ENCODE assay signal across 15 cellular contexts in the genomic region with DNA sequence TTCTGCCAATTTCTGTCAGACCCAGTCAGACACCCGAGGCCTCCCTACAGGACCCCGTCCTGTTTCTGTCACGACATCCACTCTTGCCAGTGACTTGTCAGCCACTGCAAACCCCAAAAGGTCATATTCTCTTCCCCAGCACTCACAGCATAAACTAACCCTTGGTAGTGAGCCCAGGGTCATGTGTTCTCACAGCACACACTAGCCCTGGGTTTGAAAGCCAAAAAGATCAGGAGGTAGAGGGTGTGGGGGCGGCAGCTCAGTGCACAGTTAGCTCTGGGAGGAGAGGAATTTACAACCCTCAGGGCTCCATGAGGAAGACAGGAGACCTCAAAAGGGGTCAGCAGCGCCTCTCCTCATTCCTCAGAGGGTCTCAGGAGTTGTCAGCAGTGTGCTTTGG. TPM values are rescaled to one million over a fixed set of nuclear protein-coding genes. Genes with fewer than 3 reads are reported as not detected.
DNase-seq lines count a peak whose midpoint lies in the region; TF ChIP-seq lines count a peak whose summit lies in the region.
"Had no signal": no experiment of that assay in that cellular context is flagged by ENCODE, and none has a peak within 500 bp of the region (broad histone marks: within the 10 kb centered on the region; RNA-seq: fewer than 3 reads in every experiment).

No MANE protein-coding gene starts in this region.

- intact Hi-C loops in vagina (cut with DNase I): loop anchor here (5.0 kb wide), 1 partner anchor 1381 kb away; no protein-coding TSS in a partner anchor

- no peak for DNase-seq in activated naive CD4-positive, alpha-beta T cell treated with anti-CD3 and anti-CD28 coated beads, Interleukin-2, amount 50 U/mL, for 16 hours
- DNase-seq in fibroblast of the aortic adventitia (ENCODE audit: low read depth) (peak; percentile 92), osteocyte (ENCODE audit: extremely low spot score, unreplicated experiment) (no peak), vagina (ENCODE audit: extremely low spot score in 2 of 2) (no peak), NCI-H345 treated with DMSO at 0.1 percent for 48 hours (lab: John Stamatoyannopoulos, UW; ENCODE audit: unreplicated experiment) (no peak), NCI-H2171 treated with DMSO at 0.1 percent for 48 hours (lab: John Stamatoyannopoulos, UW) (no peak)
- DNase-seq in stimulated activated CD4-positive, alpha-beta T cell treated with anti-CD3 and anti-CD28 coated beads, Interleukin-2, amount 100 ng/mL, for 24 hours: no peak
- DNase-seq: ACHN; activated naive CD4-positive, alpha-beta T cell treated with anti-CD3 and anti-CD28 coated beads for 36 hours; GF-D8; NCI-H146; stimulated activated naive CD4-positive, alpha-beta T cell treated with Interleukin-2 at 50 U/mL for 16 hours had no signal

- H3K27ac Mint-ChIP-seq in activated naive CD4-positive, alpha-beta T cell treated with anti-CD3 and anti-CD28 coated beads, Interleukin-2, amount 50 U/mL, for 24 hours: peak overlapping the region; percentile 24
- peak overlapping the region; percentile 90 for H3K27ac Mint-ChIP-seq in osteocyte (ENCODE audit: unreplicated experiment)
- H3K27ac Mint-ChIP-seq: WTC11 had no signal

- H3K36me3 Mint-ChIP-seq in activated naive CD4-positive, alpha-beta T cell treated with anti-CD3 and anti-CD28 coated beads, Interleukin-2, amount 50 U/mL, for 24 hours: peaks cover 2% of the 10 kb centered on the region
- no peaks in the 10 kb centered on the region for H3K36me3 Mint-ChIP-seq in osteocyte (ENCODE audit: unreplicated experiment)

- H3K9me3 ChIP-seq in vagina: no peaks in the 10 kb centered on the region

- no peak for TF ChIP-seq POLR2A in vagina (IDR thresholded peaks at IDR 0.05)

- H3K9me3 Mint-ChIP-seq in activated naive CD4-positive, alpha-beta T cell treated with anti-CD3 and anti-CD28 coated beads, Interleukin-2, amount 50 U/mL, for 24 hours: no peaks in the 10 kb centered on the region
- H3K9me3 Mint-ChIP-seq in osteocyte (ENCODE audit: unreplicated experiment): peaks cover 13% of the 10 kb centered on the region

- peak overlapping the region; percentile 71 for H3K27ac ChIP-seq in vagina
- H3K27ac ChIP-seq: HL-60 had no signal

- no peak for TF ChIP-seq CTCF in fibroblast of the aortic adventitia (IDR thresholded peaks at IDR 0.05; ENCODE audit: insufficient read depth, low read length)
- TF ChIP-seq CTCF in osteocyte (IDR thresholded peaks at IDR 0.05): no peak
- no peak for TF ChIP-seq CTCF in vagina (IDR thresholded peaks at IDR 0.05)

- H3K4me3 ChIP-seq in fibroblast of the aortic adventitia (ENCODE audit: low read depth, low read length): peak overlapping the region; percentile 15
- no peak overlapping the region for H3K4me3 ChIP-seq in vagina

- H3K4me1 ChIP-seq in vagina: peaks cover 29% of the 10 kb centered on the region

- peaks cover 63% of the 10 kb centered on the region for H3K4me1 Mint-ChIP-seq in activated naive CD4-positive, alpha-beta T cell treated with anti-CD3 and anti-CD28 coated beads, Interleukin-2, amount 50 U/mL, for 24 hours
- peaks cover 28% of the 10 kb centered on the region for H3K4me1 Mint-ChIP-seq in osteocyte (ENCODE audit: unreplicated experiment)
- H3K4me1 Mint-ChIP-seq: WTC11 had no signal

- no peaks in the 10 kb centered on the region for H3K27me3 ChIP-seq in vagina

- no peak overlapping the region for H3K4me3 Mint-ChIP-seq in activated naive CD4-positive, alpha-beta T cell treated with anti-CD3 and anti-CD28 coated beads, Interleukin-2, amount 50 U/mL, for 24 hours
- H3K4me3 Mint-ChIP-seq in osteocyte (ENCODE audit: unreplicated experiment): no peak overlapping the region
- H3K4me3 Mint-ChIP-seq: activated naive CD4-positive, alpha-beta T cell treated with anti-CD3 and anti-CD28 coated beads for 36 hours; WTC11 had no signal

- H3K36me3 ChIP-seq in vagina: no peaks in the 10 kb centered on the region

- no peaks in the 10 kb centered on the region for H3K27me3 Mint-ChIP-seq in activated naive CD4-positive, alpha-beta T cell treated with anti-CD3 and anti-CD28 coated beads, Interleukin-2, amount 50 U/mL, for 24 hours
- no peaks in the 10 kb centered on the region for H3K27me3 Mint-ChIP-seq in osteocyte (ENCODE audit: unreplicated experiment)

RNA-seq across cellular contexts. Expression of gene SNX9, which starts 9.9 kb away (rescaled TPM):
- 108 and 182 TPM in 2 replicates for total RNA-seq in fibroblast of the aortic adventitia (ENCODE audit: low replicate concordance)
- 65.0 and 65.2 TPM in 2 replicates for total RNA-seq in osteocyte
- total RNA-seq in vagina: 61.4 TPM
